8 cellular contexts compared by ENCODE assay signal in the genomic region with DNA sequence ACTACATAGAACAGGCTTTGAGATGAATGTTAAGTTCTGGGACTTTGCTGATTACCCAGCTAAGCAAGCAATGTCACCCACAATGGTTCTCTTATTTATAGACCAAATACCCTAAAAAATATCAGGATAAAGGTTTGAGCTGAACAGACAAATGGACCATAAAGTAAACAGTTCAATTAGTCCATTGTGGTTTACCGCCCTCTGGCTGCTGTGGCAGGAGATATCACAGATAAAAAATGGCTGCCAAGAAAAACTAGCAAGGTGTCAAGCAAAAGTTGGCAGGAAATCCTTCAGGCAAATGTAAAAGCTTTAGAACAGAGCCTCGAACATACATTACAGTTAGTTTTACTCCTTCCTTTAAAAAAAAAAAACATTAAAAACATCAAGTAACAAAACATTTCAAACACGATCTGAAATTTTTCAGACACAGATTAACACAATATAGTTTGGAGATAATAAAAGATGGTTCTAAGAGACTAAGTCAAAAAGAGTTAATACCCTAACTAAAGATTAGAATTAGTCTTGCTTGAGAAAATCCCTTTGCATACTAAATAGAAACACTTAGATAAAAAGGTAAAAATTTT. TPM values are rescaled to one million over a fixed set of nuclear protein-coding genes. Genes with fewer than 3 reads are reported as not detected.
A peak's percentile ranks its signal among the peaks of the same experiment; 100 is the strongest.
DNase-seq lines count a peak whose midpoint lies in the region; ATAC-seq and TF ChIP-seq lines count a peak whose summit lies in the region.

No MANE protein-coding gene starts in this region.

- no peaks in the 10 kb centered on the region for H3K36me3 ChIP-seq in brain microvascular endothelial cell (replicated peaks)

- CTCF ChIA-PET in T-cell (lab: Charles Lee), result interaction anchor here (0.6 to 1.6 kb wide), 17 partner anchors 9 to 883 kb away, joined by 3 to 7 read pairs (median 4); no protein-coding TSS in a partner anchor

- H3K4me3 Mint-ChIP-seq in T-cell, result peak overlapping the region in 1 of 3 donors; percentile 1

- no peaks in the 10 kb centered on the region for H3K27me3 ChIP-seq in brain microvascular endothelial cell (replicated peaks)

- H3K4me3 ChIP-seq in GM12864 (ENCODE audit: low read depth, low read length) (no peak overlapping the region), brain microvascular endothelial cell (ENCODE audit: low read depth, low read length) (no peak overlapping the region)

- TF ChIP-seq CTCF in GM12864 (IDR thresholded peaks at IDR 0.05; ENCODE audit: low read depth, low read length, missing control alignments) (peak; percentile 58), brain microvascular endothelial cell (IDR thresholded peaks at IDR 0.05; ENCODE audit: low read depth, low read length, missing control alignments) (peak; percentile 77)

- POLR2A ChIA-PET in T-cell (lab: Charles Lee), result interaction anchor here (0.6 to 1.0 kb wide), 3 partner anchors 9 to 38 kb away, joined by 4 to 13 read pairs (median 5); no protein-coding TSS in a partner anchor

- H3K27ac Mint-ChIP-seq in T-cell, result peak overlapping the region; percentile 84

- DNase-seq in GM12864 (ENCODE audit: low read depth), result peak; percentile 3
- peak; percentile 19 for DNase-seq in MV-4-11 (lab: John Stamatoyannopoulos, UW)
- peak; percentile 3 to 47 (median 30) for DNase-seq in T-cell
- peak; percentile 32 for DNase-seq in brain microvascular endothelial cell
- peak; percentile 64 for DNase-seq in islet precursor cell
- peak; percentile 14 to 23 (median 20) for DNase-seq in stimulated activated CD4-positive, alpha-beta T cell treated with anti-CD3 and anti-CD28 coated beads, TNF-alpha, amount 100 ng/mL, for 1 hour (ENCODE audit: low read depth in 3 of 3, low spot score in 1 of 3)
- no peak for DNase-seq in amniotic stem cell (lab: John Stamatoyannopoulos, UW)

- peaks cover 45 to 58% (median 46%) of the 10 kb centered on the region in 3 donors for H3K4me1 Mint-ChIP-seq in T-cell

- in situ Hi-C loops in brain microvascular endothelial cell (cut with HindIII; ENCODE audit: low pct_ligation_motif_present, low sequenced_read_pairs), result no loop called here

- ATAC-seq in T-cell (replicated peaks in 1 of 4), result peak; percentile 55 to 86 (median 80)
- ATAC-seq in GM21786 (IDR thresholded peaks at IDR 0.05; ENCODE audit: unreplicated experiment), result no peak

- no peaks in the 10 kb centered on the region for H3K9me3 Mint-ChIP-seq in T-cell

- no peaks in the 10 kb centered on the region for H3K27me3 Mint-ChIP-seq in T-cell

- H3K27ac ChIP-seq in brain microvascular endothelial cell, result no peak overlapping the region

- peaks cover 11% of the 10 kb centered on the region for H3K36me3 Mint-ChIP-seq in T-cell

RNA-seq across cellular contexts. Expression of gene MED13L, which starts 41.3 kb away (rescaled TPM):
- 100 to 1,000 TPM; 126 to 216 (median 133) TPM for total RNA-seq in T-cell
